Comparison of ENCODE assay signal across 23 cellular contexts in the genomic region with DNA sequence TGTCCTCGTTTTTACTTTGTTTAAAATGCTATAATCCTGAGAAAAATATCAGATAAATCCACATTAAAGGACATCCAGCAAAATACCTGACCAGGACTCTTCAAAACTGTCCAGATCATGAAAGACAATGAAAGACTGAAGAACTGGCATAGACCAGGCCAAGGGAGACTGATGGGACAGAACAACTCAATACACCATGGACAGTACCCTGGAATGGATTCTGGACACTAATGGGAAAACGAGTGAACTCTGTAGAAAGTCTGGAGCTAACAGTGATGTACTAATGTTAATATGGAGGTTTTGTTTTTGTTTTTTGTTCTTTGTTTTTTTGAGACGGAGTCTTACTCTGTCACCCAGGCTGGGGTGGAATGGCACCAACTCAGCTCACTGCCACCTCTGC.
"Had no signal": no experiment of that assay in that cellular context is flagged by ENCODE, and none has a peak within 500 bp of the region (broad histone marks: within the 10 kb centered on the region; RNA-seq: fewer than 3 reads in every experiment).

No MANE protein-coding gene starts in this region.

- H3K27ac ChIP-seq: KMS-11, RWPE1 had no signal

- H3K9me3 ChIP-seq: SK-N-SH had no signal

- H3K27ac Mint-ChIP-seq: T-cell had no signal

- H3K9me3 Mint-ChIP-seq: T-cell had no signal

- H3K4me2 ChIP-seq: KMS-11, SK-N-SH had no signal

- H3K4me3 Mint-ChIP-seq: T-cell had no signal

- H3K36me3 Mint-ChIP-seq: T-cell had no signal

- H3K9ac ChIP-seq: KMS-11, SK-N-SH had no signal

- H3K27me3 Mint-ChIP-seq: T-cell had no signal

- ATAC-seq: Panc1, PC-3, T-cell had no signal

- DNase-seq: Kasumi-1; NCI-H1105; NCI-H1417 treated with DMSO at 0.1 percent for 48 hours; NCI-H146; NCI-H1694 treated with DMSO at 0.1 percent for 48 hours; NCI-H1930; NCI-H2081; NCI-H2107; NCI-H226; NCI-H446; NCI-H510A; NCI-H524 treated with DMSO at 0.1 percent for 48 hours; NCI-H69; NCI-H774; NK-92 treated with Interleukin-12 subunit alpha and Interleukin-12 subunit beta, amount 100 ng/mL, for 24 hours; PC-3; SHP77; SK-N-SH; SW 1271; T-cell had no signal
